In the genomic region with DNA sequence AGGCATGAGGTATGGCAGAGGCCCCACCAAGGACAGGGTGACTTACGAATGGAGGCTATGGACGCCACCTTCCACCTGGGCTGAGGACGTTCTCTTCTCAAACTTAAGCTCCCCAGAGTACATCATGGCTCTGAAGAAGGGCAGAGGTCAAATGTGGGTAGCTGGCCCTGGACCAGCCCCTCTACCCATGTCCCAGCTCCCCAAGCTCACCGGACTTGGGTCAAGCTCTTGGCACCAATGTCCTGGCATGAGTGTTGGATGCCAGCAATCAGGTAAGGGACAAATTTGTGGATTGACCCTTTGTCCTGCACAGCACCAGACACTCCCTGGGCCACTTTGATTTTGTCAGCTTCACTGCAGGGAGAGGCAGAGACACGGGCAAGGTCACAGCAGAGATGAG, we compare ENCODE assay signal across 14 cellular contexts. TPM values are rescaled to one million over a fixed set of nuclear protein-coding genes. Genes with fewer than 3 reads are reported as not detected.
DNase-seq lines count a peak whose midpoint lies in the region; ATAC-seq lines count a peak whose summit lies in the region.
"Had no signal": no experiment of that assay in that cellular context is flagged by ENCODE, and none has a peak within 500 bp of the region (broad histone marks: within the 10 kb centered on the region; RNA-seq: fewer than 3 reads in every experiment).

No MANE protein-coding gene starts in this region.

- peaks cover 71% of the 10 kb centered on the region for H3K4me1 Mint-ChIP-seq in stimulated activated naive CD8-positive, alpha-beta T cell treated with anti-CD3 and anti-CD28 coated beads, Interleukin-15, Interleukin-2, amounts not matched to agents 100 ng/mL and 50 ng/mL, for 24 hours (ENCODE audit: low read depth)
- peaks cover 57% of the 10 kb centered on the region for H3K4me1 Mint-ChIP-seq in activated T-helper 1 cell treated with anti-CD3 and anti-CD28 coated beads, Interleukin-12 subunit alpha, Interleukin-12 subunit beta, Interleukin-2, Interleukin-4 antibody, amounts not matched to agents 30 ng/mL and 10 ng/mL and 1 ng/mL, durations not matched to agents 14 hours and 24 hours and 36 hours (ENCODE audit: low read depth)

- DNase-seq in stimulated activated naive CD8-positive, alpha-beta T cell treated with anti-CD3 and anti-CD28 coated beads, Interleukin-15, Interleukin-2, amounts not matched to agents 100 U/mL and 50 U/mL, for 24 hours = no peak
- DNase-seq in activated T-helper 1 cell treated with anti-CD3 and anti-CD28 coated beads, Interleukin-12 subunit alpha, Interleukin-12 subunit beta, Interleukin-2, Interleukin-4 antibody, amounts not matched to agents 30 ng/mL and 10 ng/mL and 1 ng/mL, durations not matched to agents 14 hours and 24 hours and 36 hours (ENCODE audit: low spot score) = no peak
- DNase-seq in GM19238 (ENCODE audit: insufficient read length, low spot score) (no peak), RPMI8226 (no peak), NCI-H345 (lab: John Stamatoyannopoulos, UW) (no peak)
- DNase-seq: body of pancreas, left ventricle myocardium superior, naive B cell, NCI-H2029, NCI-H526, Peyer's patch, thyroid gland had no signal

- intact Hi-C loops in activated T-helper 1 cell treated with anti-CD3 and anti-CD28 coated beads, Interleukin-12 subunit alpha, Interleukin-12 subunit beta, Interleukin-2, Interleukin-4 antibody, amounts not matched to agents 30 ng/mL and 10 ng/mL and 1 ng/mL, durations not matched to agents 14 hours and 24 hours and 36 hours (cut with micrococcal nuclease) = loop anchor here (5.0 to 10.0 kb wide), 3 partner anchors 318 to 580 kb away; a partner anchor contains a TSS

- H3K9me3 Mint-ChIP-seq in stimulated activated naive CD8-positive, alpha-beta T cell treated with anti-CD3 and anti-CD28 coated beads, Interleukin-15, Interleukin-2, amounts not matched to agents 100 ng/mL and 50 ng/mL, for 24 hours = no peaks in the 10 kb centered on the region
- H3K9me3 Mint-ChIP-seq in activated T-helper 1 cell treated with anti-CD3 and anti-CD28 coated beads, Interleukin-12 subunit alpha, Interleukin-12 subunit beta, Interleukin-2, Interleukin-4 antibody, amounts not matched to agents 30 ng/mL and 10 ng/mL and 1 ng/mL, durations not matched to agents 14 hours and 24 hours and 36 hours = no peaks in the 10 kb centered on the region
- H3K9me3 Mint-ChIP-seq: naive B cell had no signal

- H3K27ac Mint-ChIP-seq in stimulated activated naive CD8-positive, alpha-beta T cell treated with anti-CD3 and anti-CD28 coated beads, Interleukin-15, Interleukin-2, amounts not matched to agents 100 ng/mL and 50 ng/mL, for 24 hours = peak overlapping the region; percentile 71
- no peak overlapping the region for H3K27ac Mint-ChIP-seq in activated T-helper 1 cell treated with anti-CD3 and anti-CD28 coated beads, Interleukin-12 subunit alpha, Interleukin-12 subunit beta, Interleukin-2, Interleukin-4 antibody, amounts not matched to agents 30 ng/mL and 10 ng/mL and 1 ng/mL, durations not matched to agents 14 hours and 24 hours and 36 hours

- no peaks in the 10 kb centered on the region for H3K27me3 Mint-ChIP-seq in stimulated activated naive CD8-positive, alpha-beta T cell treated with anti-CD3 and anti-CD28 coated beads, Interleukin-15, Interleukin-2, amounts not matched to agents 100 ng/mL and 50 ng/mL, for 24 hours
- no peaks in the 10 kb centered on the region for H3K27me3 Mint-ChIP-seq in activated T-helper 1 cell treated with anti-CD3 and anti-CD28 coated beads, Interleukin-12 subunit alpha, Interleukin-12 subunit beta, Interleukin-2, Interleukin-4 antibody, amounts not matched to agents 30 ng/mL and 10 ng/mL and 1 ng/mL, durations not matched to agents 14 hours and 24 hours and 36 hours (ENCODE audit: insufficient read depth)
- H3K27me3 Mint-ChIP-seq: naive B cell had no signal

- no peak for ATAC-seq in stimulated activated naive CD8-positive, alpha-beta T cell treated with anti-CD3 and anti-CD28 coated beads, Interleukin-15, Interleukin-2, amounts not matched to agents 100 U/mL and 50 U/mL, for 24 hours
- ATAC-seq: activated CD4-positive, CD25-positive, alpha-beta regulatory T cell treated with anti-CD3 and anti-CD28 coated beads, Interleukin-2, amount 50 U/mL, for 24 hours; body of pancreas; left ventricle myocardium superior had no signal

- peaks cover 66% of the 10 kb centered on the region for H3K36me3 Mint-ChIP-seq in stimulated activated naive CD8-positive, alpha-beta T cell treated with anti-CD3 and anti-CD28 coated beads, Interleukin-15, Interleukin-2, amounts not matched to agents 100 ng/mL and 50 ng/mL, for 24 hours (ENCODE audit: low read depth)
- H3K36me3 Mint-ChIP-seq in activated T-helper 1 cell treated with anti-CD3 and anti-CD28 coated beads, Interleukin-12 subunit alpha, Interleukin-12 subunit beta, Interleukin-2, Interleukin-4 antibody, amounts not matched to agents 30 ng/mL and 10 ng/mL and 1 ng/mL, durations not matched to agents 14 hours and 24 hours and 36 hours (ENCODE audit: low read depth) = peaks cover 63% of the 10 kb centered on the region
- H3K36me3 Mint-ChIP-seq: naive B cell had no signal

- peak overlapping the region; percentile 91 for H3K4me3 Mint-ChIP-seq in stimulated activated naive CD8-positive, alpha-beta T cell treated with anti-CD3 and anti-CD28 coated beads, Interleukin-15, Interleukin-2, amounts not matched to agents 100 ng/mL and 50 ng/mL, for 24 hours
- H3K4me3 Mint-ChIP-seq in activated T-helper 1 cell treated with anti-CD3 and anti-CD28 coated beads, Interleukin-12 subunit alpha, Interleukin-12 subunit beta, Interleukin-2, Interleukin-4 antibody, amounts not matched to agents 30 ng/mL and 10 ng/mL and 1 ng/mL, durations not matched to agents 14 hours and 24 hours and 36 hours = peak overlapping the region; percentile 91

RNA-seq across cellular contexts. Expression of a gene that starts 2.5 kb away (rescaled TPM):
- total RNA-seq in activated T-helper 1 cell treated with anti-CD3 and anti-CD28 coated beads, Interleukin-12 subunit alpha, Interleukin-12 subunit beta, Interleukin-2, Interleukin-4 antibody, amounts not matched to agents 30 ng/mL and 10 ng/mL and 1 ng/mL, durations not matched to agents 14 hours and 24 hours and 36 hours = 126 and 129 TPM in 2 replicates

RNA-seq across cellular contexts. Expression of a gene that starts 4.7 kb away (rescaled TPM):
- total RNA-seq in activated T-helper 1 cell treated with anti-CD3 and anti-CD28 coated beads, Interleukin-12 subunit alpha, Interleukin-12 subunit beta, Interleukin-2, Interleukin-4 antibody, amounts not matched to agents 30 ng/mL and 10 ng/mL and 1 ng/mL, durations not matched to agents 14 hours and 24 hours and 36 hours = 423 and 434 TPM in 2 replicates

RNA-seq across cellular contexts. Expression of a gene that starts 6.1 kb away (rescaled TPM):
- 35.7 and 37.4 TPM in 2 replicates for total RNA-seq in activated T-helper 1 cell treated with anti-CD3 and anti-CD28 coated beads, Interleukin-12 subunit alpha, Interleukin-12 subunit beta, Interleukin-2, Interleukin-4 antibody, amounts not matched to agents 30 ng/mL and 10 ng/mL and 1 ng/mL, durations not matched to agents 14 hours and 24 hours and 36 hours

RNA-seq across cellular contexts. Expression of a gene that starts 17.3 kb away (rescaled TPM):
- 143 and 145 TPM in 2 replicates for total RNA-seq in activated T-helper 1 cell treated with anti-CD3 and anti-CD28 coated beads, Interleukin-12 subunit alpha, Interleukin-12 subunit beta, Interleukin-2, Interleukin-4 antibody, amounts not matched to agents 30 ng/mL and 10 ng/mL and 1 ng/mL, durations not matched to agents 14 hours and 24 hours and 36 hours

RNA-seq across cellular contexts. Expression of a gene that starts 34.4 kb away (rescaled TPM):
- 34.5 and 36.8 TPM in 2 replicates for total RNA-seq in activated T-helper 1 cell treated with anti-CD3 and anti-CD28 coated beads, Interleukin-12 subunit alpha, Interleukin-12 subunit beta, Interleukin-2, Interleukin-4 antibody, amounts not matched to agents 30 ng/mL and 10 ng/mL and 1 ng/mL, durations not matched to agents 14 hours and 24 hours and 36 hours
